In genomic region chr3:75638947-75639346, GRCh38 we compare ENCODE assay signal across 6 cellular contexts. TPM values are rescaled to one million over a fixed set of nuclear protein-coding genes. Genes with fewer than 3 reads are reported as not detected.
"Had no signal": no experiment of that assay in that cellular context is flagged by ENCODE, and none has a peak within 500 bp of the region (broad histone marks: within the 10 kb centered on the region; RNA-seq: fewer than 3 reads in every experiment).

No MANE protein-coding gene starts in this region.

RNA-seq across cellular contexts. Expression of gene FRG2C, which starts 25.2 kb away (rescaled TPM):
- total RNA-seq: GM23248, H4, H9, HT-29, IMR-90, K562 had no signal
- polyA plus RNA-seq: GM23248, IMR-90 had no signal
